ENCODE assay signal across 33 cellular contexts in genomic region chr17:3524024-3524423, GRCh38. TPM values are rescaled to one million over a fixed set of nuclear protein-coding genes. Genes with fewer than 3 reads are reported as not detected.
"Had no signal": no experiment of that assay in that cellular context is flagged by ENCODE, and none has a peak within 500 bp of the region (broad histone marks: within the 10 kb centered on the region; RNA-seq: fewer than 3 reads in every experiment).

No MANE protein-coding gene starts in this region.

- H3K9me3 ChIP-seq: adrenal gland, body of pancreas, breast epithelium, SJSA1, SK-N-SH had no signal

- DNase-seq: activated CD4-positive, alpha-beta T cell treated with anti-CD3 and anti-CD28 coated beads for 36 hours; activated CD4-positive, alpha-beta T cell treated with anti-CD3 and anti-CD28 coated beads, Interleukin-2, amount 10 ng/mL, durations not matched to agents 7 days and 5 days; activated CD4-positive, alpha-beta T cell treated with anti-CD3 and anti-CD28 coated beads, Interleukin-2, amount 50 U/mL, for 48 hours; activated CD8-positive, alpha-beta T cell treated with anti-CD3 and anti-CD28 coated beads, Interleukin-2, amount 10 ng/mL, durations not matched to agents 7 days and 5 days; activated gamma-delta T cell treated with Interleukin-2 at 50 U/mL for 16 hours; activated naive CD4-positive, alpha-beta T cell treated with anti-CD3 and anti-CD28 coated beads for 36 hours; activated T-cell treated with anti-CD3 and anti-CD28 coated beads, Interleukin-2, amount 50 U/mL, for 24 hours; adrenal gland; body of pancreas; NCI-H1092 treated with DMSO at 0.1 percent for 48 hours; NCI-H1417; NCI-H187 treated with DMSO at 0.1 percent for 48 hours; NCI-H2081; NCI-H2171 treated with DMSO at 0.1 percent for 48 hours; NCI-H2227 treated with DMSO at 0.1 percent for 48 hours; NCI-H446; NCI-H510A treated with DMSO at 0.1 percent for 48 hours; NCI-H69; NCI-H82; SHP77 treated with DMSO at 0.1 percent for 48 hours; SK-N-SH had no signal

- H3K4me3 ChIP-seq: adrenal gland, body of pancreas, breast epithelium, SJSA1 had no signal

- H3K36me3 ChIP-seq: adrenal gland, breast epithelium, SJSA1 had no signal

- ATAC-seq: activated CD4-positive, alpha-beta T cell treated with anti-CD3 and anti-CD28 coated beads for 36 hours; activated CD4-positive, CD25-positive, alpha-beta regulatory T cell treated with anti-CD3 and anti-CD28 coated beads, Interleukin-2, amount 50 U/mL, for 24 hours; activated CD8-positive, alpha-beta T cell treated with anti-CD3 and anti-CD28 coated beads, Interleukin-2, amount 10 ng/mL, durations not matched to agents 7 days and 5 days; activated naive CD4-positive, alpha-beta T cell treated with anti-CD3 and anti-CD28 coated beads, Interleukin-2, amount 50 U/mL, for 72 hours; body of pancreas; Panc1; WTC11 had no signal

- H3K27ac ChIP-seq: adrenal gland, body of pancreas, breast epithelium, KMS-11, SJSA1 had no signal

- FAIRE-seq: astrocyte had no signal

- H3K4me2 ChIP-seq: KMS-11, SK-N-SH had no signal

- H3K27me3 ChIP-seq: adrenal gland, body of pancreas, breast epithelium, SJSA1 had no signal

- H3K4me1 ChIP-seq: adrenal gland, body of pancreas, breast epithelium, SJSA1 had no signal

- H3K9ac ChIP-seq: KMS-11, SK-N-SH had no signal

RNA-seq across cellular contexts. Expression of gene TRPV3, which starts 33.6 kb away (rescaled TPM):
- total RNA-seq: SJSA1 had no signal

RNA-seq across cellular contexts. Expression of gene ASPA, which starts 48.2 kb away (rescaled TPM):
- total RNA-seq: activated CD4-positive, alpha-beta T cell treated with anti-CD3 and anti-CD28 coated beads for 36 hours; activated CD4-positive, alpha-beta T cell treated with anti-CD3 and anti-CD28 coated beads, Interleukin-2, amount 10 ng/mL, durations not matched to agents 7 days and 5 days; activated CD8-positive, alpha-beta T cell treated with anti-CD3 and anti-CD28 coated beads, Interleukin-2, amount 10 ng/mL, durations not matched to agents 7 days and 5 days; activated T-helper 2 cell treated with anti-CD3 and anti-CD28 coated beads, Interferon-gamma antibody, Interleukin-2, Interleukin-4, amounts not matched to agents 10 μg/mL and 5 μg/mL and 100 μg/mL, durations not matched to agents 14 hours and 24 hours and 36 hours; astrocyte; M059J had no signal
- polyA plus RNA-seq: SK-N-SH had no signal

RNA-seq across cellular contexts. Expression of gene SPATA22, which starts 52.4 kb away (rescaled TPM):
- total RNA-seq: activated CD8-positive, alpha-beta T cell treated with anti-CD3 and anti-CD28 coated beads, Interleukin-2, amount 10 ng/mL, durations not matched to agents 7 days and 5 days; activated naive CD4-positive, alpha-beta T cell treated with anti-CD3 and anti-CD28 coated beads for 36 hours; activated naive CD4-positive, alpha-beta T cell treated with anti-CD3 and anti-CD28 coated beads, Interleukin-2, amount 50 U/mL, for 72 hours; activated T-helper 2 cell treated with anti-CD3 and anti-CD28 coated beads, Interferon-gamma antibody, Interleukin-2, Interleukin-4, amounts not matched to agents 10 μg/mL and 5 μg/mL and 100 μg/mL, durations not matched to agents 14 hours and 24 hours and 36 hours; astrocyte; body of pancreas; LHCN-M2; M059J; RPMI7951; SJSA1; WTC11 had no signal
- polyA plus RNA-seq: SK-N-SH had no signal
